ENCODE assay signal across 8 cellular contexts in genomic region chr15:88256261-88257230, GRCh38. TPM values are rescaled to one million over a fixed set of nuclear protein-coding genes. Genes with fewer than 3 reads are reported as not detected.
DNase-seq lines count a peak whose midpoint lies in the region; ATAC-seq and FAIRE-seq lines count a peak whose summit lies in the region.

TSS of gene NTRK3 (minus strand) at chr15:88256739. CDS start at chr15:88256153, 586 bp downstream.

- H3K4me3 ChIP-seq in trophoblast cell (ENCODE audit: low read depth, low read length) = peak within 1 kb of the TSS; percentile 54

- no peaks in the 10 kb centered on the region for H3K79me1 ChIP-seq in trophoblast cell (ENCODE audit: low read length)

- H3K36me3 ChIP-seq in trophoblast cell (ENCODE audit: control insufficient read depth in 1 of 2, insufficient read depth in 2 of 2, low read length in 2 of 2) = no peaks in the 10 kb centered on the region

- no peak within 1 kb of the TSS for H2AK5ac ChIP-seq in trophoblast cell (ENCODE audit: low read length)

- H3K4me1 ChIP-seq in trophoblast cell (ENCODE audit: control insufficient read depth in 1 of 2, insufficient read depth in 2 of 2, low read length in 2 of 2) = peaks cover 5 to 14% of the 10 kb centered on the region in 2 experiments

- ATAC-seq in T-helper 17 cell (no peak), HG03565 (IDR thresholded peaks at IDR 0.05; ENCODE audit: unreplicated experiment) (no peak), GM18858 (IDR thresholded peaks at IDR 0.05; ENCODE audit: unreplicated experiment) (no peak), esophagus mucosa (no peak)

- H3K23ac ChIP-seq in trophoblast cell (ENCODE audit: low read length) = no peak within 1 kb of the TSS

- peaks cover 4% of the 10 kb centered on the region for H3K36me3 Mint-ChIP-seq in T-helper 17 cell (ENCODE audit: low read depth)

- H3K4ac ChIP-seq in trophoblast cell (ENCODE audit: low read depth, low read length) = no peak within 1 kb of the TSS

- no CpG with 5 or more reads among the region's 95 CpGs for WGBS in trophoblast cell (ENCODE audit: extremely low coverage, insufficient coverage, insufficient read length)

- H2BK120ac ChIP-seq in trophoblast cell (ENCODE audit: insufficient read depth, low read length, poor library complexity) = no peak within 1 kb of the TSS

- no peak within 1 kb of the TSS for H3K14ac ChIP-seq in trophoblast cell (ENCODE audit: low read length)

- peaks cover 84% of the 10 kb centered on the region for H3K27me3 Mint-ChIP-seq in T-helper 17 cell

- no peak within 1 kb of the TSS for H3K27ac Mint-ChIP-seq in T-helper 17 cell

- no peak within 1 kb of the TSS for H2AFZ ChIP-seq in trophoblast cell (ENCODE audit: insufficient read depth, low read length, poor library complexity)

- peak within 1 kb of the TSS; percentile 66 for H3K4me2 ChIP-seq in trophoblast cell (ENCODE audit: low read length)

- H3K9ac ChIP-seq in trophoblast cell (ENCODE audit: low read length) = no peak within 1 kb of the TSS

- no peak within 1 kb of the TSS for H3K18ac ChIP-seq in trophoblast cell (ENCODE audit: low read length)

- H3K27ac ChIP-seq in trophoblast cell (ENCODE audit: low read depth, low read length) = no peak within 1 kb of the TSS

- no peak within 1 kb of the TSS for H2BK5ac ChIP-seq in trophoblast cell (ENCODE audit: low read depth, low read length, poor library complexity)

- H3K4me1 Mint-ChIP-seq in T-helper 17 cell = peaks cover 14% of the 10 kb centered on the region

- peaks cover 49% of the 10 kb centered on the region for H3K27me3 ChIP-seq in trophoblast cell (ENCODE audit: insufficient read depth, low read length)

- no peak within 1 kb of the TSS for H2BK12ac ChIP-seq in trophoblast cell (ENCODE audit: low read length)

- FAIRE-seq in frontal cortex (lab: Jason Lieb, UNC) = no peak

- no peaks in the 10 kb centered on the region for H3K79me2 ChIP-seq in trophoblast cell (ENCODE audit: control insufficient read depth, insufficient read depth, low read length, poor library complexity)

- H3K9me3 ChIP-seq in T-helper 17 cell (ENCODE audit: control insufficient read depth, low read length, poor library complexity, severe bottlenecking) (no peaks in the 10 kb centered on the region), trophoblast cell (ENCODE audit: insufficient read depth, low read depth, low read length) (peaks cover 9% of the 10 kb centered on the region)

- H4K8ac ChIP-seq in trophoblast cell (ENCODE audit: low read depth, low read length) = no peak within 1 kb of the TSS

- DNase-seq in NCI-H524 (lab: John Stamatoyannopoulos, UW) (peak; percentile 23 to 53), NCI-H524 treated with DMSO at 0.1 percent for 48 hours (lab: John Stamatoyannopoulos, UW) (no peak), T-helper 17 cell (no peak), frontal cortex (ENCODE audit: low spot score in 2 of 2) (peak; percentile 56 to 69), trophoblast cell (no peak)

- no peak within 1 kb of the TSS for H4K12ac ChIP-seq in trophoblast cell (ENCODE audit: low read depth, low read length)

- H3K4me3 Mint-ChIP-seq in T-helper 17 cell = peak within 1 kb of the TSS; percentile 85

- H4K91ac ChIP-seq in trophoblast cell (ENCODE audit: low read depth, low read length) = no peak within 1 kb of the TSS

RNA-seq across cellular contexts. Expression of gene NTRK3, which starts in this region (rescaled TPM):
- not detected for total RNA-seq in T-helper 17 cell
- total RNA-seq in frontal cortex = 34.6 TPM
- polyA plus RNA-seq in trophoblast cell (2013) = 1.2 and 1.5 TPM in 2 replicates
- 1.00 TPM for total RNA-seq in esophagus mucosa

Comparison
In these comparisons a context has a peak if more than half of its experiments do, and no peak if none do; other contexts are left out.
1. RNA of gene NTRK3 (total RNA-seq): 34.6 TPM in frontal cortex (single experiment); 1.00 TPM in esophagus mucosa (single experiment) and not detected in T-helper 17 cell; every median in the first group is over 10 times any median in the second.
2. DNase-seq: peak in NCI-H524 (2 of 2) and frontal cortex (2 of 2); none in NCI-H524 treated with DMSO at 0.1 percent for 48 hours (single experiment), T-helper 17 cell (0 of 3) and trophoblast cell (0 of 2).